27 cellular contexts compared by ENCODE assay signal in genomic region chr12:19239046-19239445, GRCh38.
DNase-seq lines count a peak whose midpoint lies in the region; ATAC-seq, FAIRE-seq and TF ChIP-seq lines count a peak whose summit lies in the region.
"Had no signal": no experiment of that assay in that cellular context is flagged by ENCODE, and none has a peak within 500 bp of the region (broad histone marks: within the 10 kb centered on the region; RNA-seq: fewer than 3 reads in every experiment).

No MANE protein-coding gene starts in this region.

- no peak for FAIRE-seq in small intestine (lab: Jason Lieb, UNC)
- FAIRE-seq: bronchial epithelial cell, GM12878 had no signal

- no peaks in the 10 kb centered on the region for H3K27me3 ChIP-seq in CD8-positive, alpha-beta T cell (ENCODE audit: insufficient read depth, low read length)
- H3K27me3 ChIP-seq in Karpas-422 (ENCODE audit: low read length) (no peaks in the 10 kb centered on the region), brain microvascular endothelial cell (replicated peaks) (no peaks in the 10 kb centered on the region), esophagus squamous epithelium (no peaks in the 10 kb centered on the region), small intestine (ENCODE audit: control insufficient read depth in 2 of 2, insufficient read depth in 2 of 2, low read length in 2 of 2) (no peaks in the 10 kb centered on the region)
- H3K27me3 ChIP-seq: BE2C had no signal

- no peak overlapping the region for H3K4me3 ChIP-seq in CD8-positive, alpha-beta T cell (ENCODE audit: low read depth, low read length)
- peak overlapping the region; percentile 18 for H3K4me3 ChIP-seq in Karpas-422 (ENCODE audit: low read length)
- H3K4me3 ChIP-seq in brain microvascular endothelial cell (ENCODE audit: low read depth, low read length): peak overlapping the region; percentile 39
- H3K4me3 ChIP-seq in esophagus squamous epithelium: no peak overlapping the region
- H3K4me3 ChIP-seq in small intestine (ENCODE audit: low read depth in 1 of 2, low read length in 2 of 2): no peak overlapping the region
- H3K4me3 ChIP-seq: GM12878, lower lobe of right lung had no signal

- H3K27me3 Mint-ChIP-seq in CD8-positive, alpha-beta T cell (ENCODE audit: low read depth): no peaks in the 10 kb centered on the region
- H3K27me3 Mint-ChIP-seq in nephron progenitor cell (ENCODE audit: low read depth, poor library complexity): no peaks in the 10 kb centered on the region
- H3K27me3 Mint-ChIP-seq: activated CD4-positive, alpha-beta memory T cell treated with anti-CD3 and anti-CD28 coated beads, Interleukin-2, amount 10 ng/mL, durations not matched to agents 7 days and 5 days; effector memory CD8-positive, alpha-beta T cell had no signal

- 69 to 79% methylated on average over 4 of the region's 4 CpGs for WGBS in esophagus squamous epithelium, 2 donors
- 67 to 79% (median 74%) methylated on average over 4 of the region's 4 CpGs for WGBS in small intestine, 3 donors

- H3K9ac ChIP-seq in Karpas-422 (ENCODE audit: low read length): peak overlapping the region; percentile 41

- TF ChIP-seq POLR2A in esophagus squamous epithelium (IDR thresholded peaks at IDR 0.05): no peak

- peaks cover 97% of the 10 kb centered on the region for H3K79me2 ChIP-seq in Karpas-422 (ENCODE audit: low read length)

- peaks cover 17% of the 10 kb centered on the region for H3K4me1 Mint-ChIP-seq in CD8-positive, alpha-beta T cell (ENCODE audit: low read depth)
- H3K4me1 Mint-ChIP-seq in nephron progenitor cell: peaks cover 33% of the 10 kb centered on the region

- in situ Hi-C loops in brain microvascular endothelial cell (cut with HindIII; ENCODE audit: low pct_ligation_motif_present, low sequenced_read_pairs): no loop called here

- no peak overlapping the region for H3K4me3 Mint-ChIP-seq in CD8-positive, alpha-beta T cell
- no peak overlapping the region for H3K4me3 Mint-ChIP-seq in nephron progenitor cell
- H3K4me3 Mint-ChIP-seq: activated CD4-positive, alpha-beta memory T cell treated with anti-CD3 and anti-CD28 coated beads, Interleukin-2, amount 10 ng/mL, durations not matched to agents 7 days and 5 days; activated naive CD4-positive, alpha-beta T cell treated with anti-CD3 and anti-CD28 coated beads, Interleukin-2, amount 50 U/mL, for 24 hours; effector memory CD8-positive, alpha-beta T cell; natural killer cell treated with Interleukin-12 subunit alpha and Interleukin-12 subunit beta and Interleukin-15 and Interleukin-18, amount 100 ng/mL, for 72 hours; stimulated activated effector memory CD8-positive, alpha-beta T cell treated with anti-CD3 and anti-CD28 coated beads, Interleukin-12 subunit alpha, Interleukin-12 subunit beta, amount 100 ng/mL, for 72 hours had no signal

- POLR2A ChIA-PET in CD8-positive, alpha-beta T cell (lab: Charles Lee): no interaction called here

- peak overlapping the region; percentile 68 for H3K4me2 ChIP-seq in Karpas-422 (ENCODE audit: low read depth, low read length, poor library complexity, severe bottlenecking)

- no peak for DNase-seq in CD8-positive, alpha-beta T cell
- DNase-seq in Karpas-422: no peak
- no peak for DNase-seq in brain microvascular endothelial cell
- no peak for DNase-seq in nephron progenitor cell
- DNase-seq in stimulated activated CD4-positive, alpha-beta T cell treated with anti-CD3 and anti-CD28 coated beads, Interleukin-15, amount 100 ng/mL, for 24 hours: no peak
- DNase-seq in esophagus squamous epithelium (lab: John Stamatoyannopoulos, UW): no peak
- DNase-seq in small intestine: no peak
- DNase-seq: activated CD4-positive, alpha-beta memory T cell treated with anti-CD3 and anti-CD28 coated beads, Interleukin-2, amount 10 ng/mL, durations not matched to agents 7 days and 5 days; activated CD8-positive, alpha-beta memory T cell treated with anti-CD3 and anti-CD28 coated beads, Interleukin-2, amount 50 U/mL, for 48 hours; amygdala; BE2C; effector memory CD8-positive, alpha-beta T cell; lower lobe of right lung; NCI-H1436 treated with DMSO at 0.1 percent for 48 hours; NCI-H226; NCI-H526 treated with DMSO at 0.1 percent for 48 hours; SHP77; SW 1271; trophoblast cell had no signal

- no peaks in the 10 kb centered on the region for H4K20me1 ChIP-seq in Karpas-422 (ENCODE audit: insufficient read depth, low read depth, low read length)

- no peak overlapping the region for H2AFZ ChIP-seq in Karpas-422 (ENCODE audit: low read length)

- no peaks in the 10 kb centered on the region for H3K36me3 ChIP-seq in CD8-positive, alpha-beta T cell (ENCODE audit: insufficient read depth, low read length)
- H3K36me3 ChIP-seq in Karpas-422 (ENCODE audit: insufficient read depth, low read length): no peaks in the 10 kb centered on the region; the same call in 1 of the 2 replicates
- no peaks in the 10 kb centered on the region for H3K36me3 ChIP-seq in brain microvascular endothelial cell (replicated peaks)
- H3K36me3 ChIP-seq in esophagus squamous epithelium: no peaks in the 10 kb centered on the region
- H3K36me3 ChIP-seq in small intestine (ENCODE audit: control insufficient read depth in 2 of 2, insufficient read depth in 2 of 2, low read length in 2 of 2): no peaks in the 10 kb centered on the region
- H3K36me3 ChIP-seq: BE2C, lower lobe of right lung had no signal

- H3K27ac Mint-ChIP-seq in CD8-positive, alpha-beta T cell: peak overlapping the region; percentile 20
- peak overlapping the region; percentile 46 for H3K27ac Mint-ChIP-seq in nephron progenitor cell
- H3K27ac Mint-ChIP-seq: activated CD4-positive, alpha-beta memory T cell treated with anti-CD3 and anti-CD28 coated beads, Interleukin-2, amount 10 ng/mL, durations not matched to agents 7 days and 5 days; activated naive CD4-positive, alpha-beta T cell treated with anti-CD3 and anti-CD28 coated beads, Interleukin-2, amount 50 U/mL, for 24 hours; natural killer cell treated with Interleukin-12 subunit alpha and Interleukin-12 subunit beta and Interleukin-15 and Interleukin-18, amount 100 ng/mL, for 72 hours; stimulated activated effector memory CD8-positive, alpha-beta T cell treated with anti-CD3 and anti-CD28 coated beads, Interleukin-12 subunit alpha, Interleukin-12 subunit beta, amount 100 ng/mL, for 72 hours had no signal

- no peaks in the 10 kb centered on the region for H3K36me3 Mint-ChIP-seq in CD8-positive, alpha-beta T cell
- no peaks in the 10 kb centered on the region for H3K36me3 Mint-ChIP-seq in nephron progenitor cell (ENCODE audit: low read depth)
- H3K36me3 Mint-ChIP-seq: activated naive CD4-positive, alpha-beta T cell treated with anti-CD3 and anti-CD28 coated beads, Interleukin-2, amount 50 U/mL, for 24 hours; natural killer cell treated with Interleukin-12 subunit alpha and Interleukin-12 subunit beta and Interleukin-15 and Interleukin-18, amount 100 ng/mL, for 72 hours; stimulated activated effector memory CD8-positive, alpha-beta T cell treated with anti-CD3 and anti-CD28 coated beads, Interleukin-12 subunit alpha, Interleukin-12 subunit beta, amount 100 ng/mL, for 72 hours had no signal

- peaks cover 6% of the 10 kb centered on the region for H3K4me1 ChIP-seq in CD8-positive, alpha-beta T cell (ENCODE audit: insufficient read depth, low read length)
- peaks cover 92% of the 10 kb centered on the region for H3K4me1 ChIP-seq in Karpas-422 (ENCODE audit: low read length)
- peaks cover 4 to 58% (median 9%) of the 10 kb centered on the region in 3 donors for H3K4me1 ChIP-seq in esophagus squamous epithelium
- H3K4me1 ChIP-seq in small intestine (ENCODE audit: control insufficient read depth in 2 of 2, insufficient read depth in 1 of 2, low read depth in 1 of 2, low read length in 1 of 2): no peaks in the 10 kb centered on the region

- intact Hi-C loops in CD8-positive, alpha-beta T cell (cut with DNase I, micrococcal nuclease): no loop called here
- intact Hi-C loops in esophagus squamous epithelium (cut with DNase I): no loop called here

- no peak for ATAC-seq in CD8-positive, alpha-beta T cell
- no peak for ATAC-seq in HG03196 (IDR thresholded peaks at IDR 0.05; ENCODE audit: unreplicated experiment)
- ATAC-seq: effector memory CD8-positive, alpha-beta T cell; GM12878; lower lobe of right lung; natural killer cell treated with Interleukin-12 subunit alpha and Interleukin-12 subunit beta and Interleukin-15 and Interleukin-18, amount 100 ng/mL, for 72 hours; Panc1; sciatic nerve; stimulated activated effector memory CD8-positive, alpha-beta T cell treated with anti-CD3 and anti-CD28 coated beads, Interleukin-12 subunit alpha, Interleukin-12 subunit beta, amount 100 ng/mL, for 72 hours had no signal

- CTCF ChIA-PET in CD8-positive, alpha-beta T cell (lab: Charles Lee): no interaction called here

- no peaks in the 10 kb centered on the region for H3K9me3 Mint-ChIP-seq in CD8-positive, alpha-beta T cell
- no peaks in the 10 kb centered on the region for H3K9me3 Mint-ChIP-seq in nephron progenitor cell
- H3K9me3 Mint-ChIP-seq: activated CD4-positive, alpha-beta memory T cell treated with anti-CD3 and anti-CD28 coated beads, Interleukin-2, amount 10 ng/mL, durations not matched to agents 7 days and 5 days; activated naive CD4-positive, alpha-beta T cell treated with anti-CD3 and anti-CD28 coated beads, Interleukin-2, amount 50 U/mL, for 24 hours; effector memory CD8-positive, alpha-beta T cell; natural killer cell treated with Interleukin-12 subunit alpha and Interleukin-12 subunit beta and Interleukin-15 and Interleukin-18, amount 100 ng/mL, for 72 hours; stimulated activated effector memory CD8-positive, alpha-beta T cell treated with anti-CD3 and anti-CD28 coated beads, Interleukin-12 subunit alpha, Interleukin-12 subunit beta, amount 100 ng/mL, for 72 hours had no signal

- H3K9me2 ChIP-seq in Karpas-422 (replicated peaks; ENCODE audit: insufficient read depth, low read length): no peaks in the 10 kb centered on the region

- H3K27ac ChIP-seq in CD8-positive, alpha-beta T cell (ENCODE audit: low read depth, low read length): no peak overlapping the region
- H3K27ac ChIP-seq in Karpas-422 (ENCODE audit: low read length): peak overlapping the region; percentile 91
- H3K27ac ChIP-seq in brain microvascular endothelial cell: no peak overlapping the region
- no peak overlapping the region for H3K27ac ChIP-seq in esophagus squamous epithelium
- no peak overlapping the region for H3K27ac ChIP-seq in small intestine (ENCODE audit: low read depth in 1 of 2, low read length in 1 of 2)
- H3K27ac ChIP-seq: lower lobe of right lung had no signal

- no peaks in the 10 kb centered on the region for H3K9me3 ChIP-seq in CD8-positive, alpha-beta T cell (ENCODE audit: low read length)
- H3K9me3 ChIP-seq in Karpas-422 (ENCODE audit: low read length): no peaks in the 10 kb centered on the region
- no peaks in the 10 kb centered on the region for H3K9me3 ChIP-seq in esophagus squamous epithelium
- no peaks in the 10 kb centered on the region for H3K9me3 ChIP-seq in small intestine (ENCODE audit: control insufficient read depth, low read depth)
- H3K9me3 ChIP-seq: lower lobe of right lung had no signal

- no peak for TF ChIP-seq CTCF in CD8-positive, alpha-beta T cell (IDR thresholded peaks at IDR 0.05)
- TF ChIP-seq CTCF in brain microvascular endothelial cell (IDR thresholded peaks at IDR 0.05; ENCODE audit: low read depth, low read length, missing control alignments) (no peak), nephron progenitor cell (IDR thresholded peaks at IDR 0.05) (no peak), esophagus squamous epithelium (IDR thresholded peaks at IDR 0.05) (no peak)

Comparison
In these comparisons a context has a peak if more than half of its experiments do, and no peak if none do; other contexts are left out.
1. H3K4me3 ChIP-seq: peak in Karpas-422 (single experiment) and brain microvascular endothelial cell (single experiment); none in CD8-positive, alpha-beta T cell (single experiment), esophagus squamous epithelium (0 of 4) and small intestine (0 of 2).